3 cellular contexts compared by ENCODE assay signal in the genomic region with DNA sequence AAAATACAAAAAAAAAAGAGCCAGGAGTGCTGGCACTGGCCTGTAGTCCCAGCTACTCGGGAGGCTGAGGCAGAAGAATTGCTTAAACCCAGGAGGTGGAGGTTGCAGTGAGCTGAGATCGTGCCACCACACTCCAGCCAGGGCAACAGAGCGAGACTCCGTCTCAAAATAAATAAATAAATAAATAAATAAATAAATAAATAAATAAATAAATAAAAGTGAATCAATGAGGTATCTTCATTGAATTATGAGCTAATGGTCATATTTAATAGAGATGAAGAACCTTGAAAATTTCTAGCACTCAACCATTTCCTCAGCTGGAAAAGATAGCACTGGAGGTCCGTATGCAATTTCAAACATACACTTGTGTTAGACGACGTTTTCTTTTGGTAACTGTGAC. TPM values are rescaled to one million over a fixed set of nuclear protein-coding genes. Genes with fewer than 3 reads are reported as not detected.
"Had no signal": no experiment of that assay in that cellular context is flagged by ENCODE, and none has a peak within 500 bp of the region (broad histone marks: within the 10 kb centered on the region; RNA-seq: fewer than 3 reads in every experiment).

No MANE protein-coding gene starts in this region.

RNA-seq across cellular contexts. Expression of gene CDK15, which starts 41.9 kb away (rescaled TPM):
- total RNA-seq: OCI-LY7, PC-9, T-cell had no signal
